ENCODE assay signal across 17 cellular contexts in the genomic region with DNA sequence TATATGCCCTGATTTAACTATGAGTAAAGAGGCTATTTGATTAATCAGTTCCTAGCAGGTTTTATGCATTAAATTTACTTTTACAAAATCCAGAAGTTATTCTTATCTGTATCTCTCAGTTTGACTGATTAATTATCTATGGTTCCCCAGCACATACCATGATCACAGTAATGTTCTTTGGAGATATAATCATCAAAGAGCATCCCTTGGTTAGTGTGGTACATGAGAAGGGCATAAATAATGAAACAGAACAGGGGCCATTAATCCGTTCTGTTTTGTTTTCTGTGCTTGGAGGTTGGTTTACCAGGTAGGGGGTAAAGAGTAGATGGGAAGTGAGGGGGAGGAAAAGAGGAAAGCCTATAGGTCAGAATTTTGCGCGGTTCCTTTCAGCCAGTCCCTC.
"Had no signal": no experiment of that assay in that cellular context is flagged by ENCODE, and none has a peak within 500 bp of the region (broad histone marks: within the 10 kb centered on the region; RNA-seq: fewer than 3 reads in every experiment).

No MANE protein-coding gene starts in this region.

- H3K4me1 Mint-ChIP-seq: natural killer cell; stimulated activated memory B cell treated with anti-CD40 and anti-IgM and Interleukin-4, amounts not matched to agents 10 μg/mL and 1 μg/mL and 100 μg/mL, for 72 hours had no signal

- H3K27me3 Mint-ChIP-seq: stimulated activated memory B cell treated with anti-CD40 and anti-IgM and Interleukin-4, amounts not matched to agents 10 μg/mL and 1 μg/mL and 100 μg/mL, for 72 hours; stimulated activated naive CD8-positive, alpha-beta T cell treated with anti-CD3 and anti-CD28 coated beads, Interleukin-15, Interleukin-2, amounts not matched to agents 100 ng/mL and 50 ng/mL, for 24 hours had no signal

- H3K4me3 Mint-ChIP-seq: natural killer cell; stimulated activated memory B cell treated with anti-CD40 and anti-IgM and Interleukin-4, amounts not matched to agents 10 μg/mL and 1 μg/mL and 100 μg/mL, for 72 hours; stimulated activated naive CD8-positive, alpha-beta T cell treated with anti-CD3 and anti-CD28 coated beads, Interleukin-15, Interleukin-2, amounts not matched to agents 100 ng/mL and 50 ng/mL, for 24 hours had no signal

- H3K27ac Mint-ChIP-seq: natural killer cell; stimulated activated memory B cell treated with anti-CD40 and anti-IgM and Interleukin-4, amounts not matched to agents 10 μg/mL and 1 μg/mL and 100 μg/mL, for 72 hours; stimulated activated naive CD8-positive, alpha-beta T cell treated with anti-CD3 and anti-CD28 coated beads, Interleukin-15, Interleukin-2, amounts not matched to agents 100 ng/mL and 50 ng/mL, for 24 hours had no signal

- H3K9me3 Mint-ChIP-seq: stimulated activated memory B cell treated with anti-CD40 and anti-IgM and Interleukin-4, amounts not matched to agents 10 μg/mL and 1 μg/mL and 100 μg/mL, for 72 hours; stimulated activated naive CD8-positive, alpha-beta T cell treated with anti-CD3 and anti-CD28 coated beads, Interleukin-15, Interleukin-2, amounts not matched to agents 100 ng/mL and 50 ng/mL, for 24 hours had no signal

- H3K4me3 ChIP-seq: dorsolateral prefrontal cortex, heart left ventricle, psoas muscle, spleen, tibial artery, upper lobe of right lung, vagina had no signal

- H3K27ac ChIP-seq: dorsolateral prefrontal cortex, heart left ventricle, psoas muscle, spleen, tibial artery, upper lobe of right lung, vagina had no signal

- DNase-seq: cortex of kidney; dorsolateral prefrontal cortex; effector CD8-positive, alpha-beta T cell; heart left ventricle; hippocampal formation; left colon; natural killer cell; psoas muscle; spleen; stimulated activated CD4-positive, alpha-beta T cell treated with anti-CD3 and anti-CD28 coated beads, Interleukin-15, amount 100 ng/mL, for 24 hours; stimulated activated CD4-positive, alpha-beta T cell treated with anti-CD3 and anti-CD28 coated beads, Interleukin-1b, Interleukin-23, amount 100 ng/mL, for 48 hours; stimulated activated CD4-positive, alpha-beta T cell treated with anti-CD3 and anti-CD28 coated beads, Interleukin-4, amount 100 ng/mL, for 24 hours; tibial artery; upper lobe of right lung had no signal

- H3K36me3 Mint-ChIP-seq: natural killer cell; stimulated activated memory B cell treated with anti-CD40 and anti-IgM and Interleukin-4, amounts not matched to agents 10 μg/mL and 1 μg/mL and 100 μg/mL, for 72 hours had no signal
